ENCODE assay signal across 1 cellular context in the genomic region with DNA sequence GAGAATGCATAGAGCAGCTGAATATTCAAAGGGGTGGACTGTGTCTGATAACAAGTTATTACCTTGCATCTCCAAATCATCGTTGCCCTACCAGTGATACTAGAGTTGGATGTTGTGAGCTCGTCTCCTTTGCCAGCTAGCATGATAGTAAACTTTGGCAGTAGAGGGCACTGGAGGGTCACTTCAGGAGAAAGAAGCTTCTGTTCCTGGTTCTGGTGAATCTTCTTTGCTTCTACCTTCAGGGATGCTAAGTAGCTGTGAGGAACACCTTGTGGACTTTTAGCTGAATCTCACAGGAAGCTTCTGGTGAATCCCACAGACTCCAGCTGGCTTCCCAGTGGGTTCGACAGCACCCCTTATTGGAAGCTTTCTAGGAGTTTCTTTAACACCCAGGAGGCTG.
TF ChIP-seq lines count a peak whose summit lies in the region.

No MANE protein-coding gene starts in this region.

TF ChIP-seq in H1, 55 proteins besides CTCF, POLR2A, EP300 and RAD21:
- TF ChIP-seq, protein P1, sequence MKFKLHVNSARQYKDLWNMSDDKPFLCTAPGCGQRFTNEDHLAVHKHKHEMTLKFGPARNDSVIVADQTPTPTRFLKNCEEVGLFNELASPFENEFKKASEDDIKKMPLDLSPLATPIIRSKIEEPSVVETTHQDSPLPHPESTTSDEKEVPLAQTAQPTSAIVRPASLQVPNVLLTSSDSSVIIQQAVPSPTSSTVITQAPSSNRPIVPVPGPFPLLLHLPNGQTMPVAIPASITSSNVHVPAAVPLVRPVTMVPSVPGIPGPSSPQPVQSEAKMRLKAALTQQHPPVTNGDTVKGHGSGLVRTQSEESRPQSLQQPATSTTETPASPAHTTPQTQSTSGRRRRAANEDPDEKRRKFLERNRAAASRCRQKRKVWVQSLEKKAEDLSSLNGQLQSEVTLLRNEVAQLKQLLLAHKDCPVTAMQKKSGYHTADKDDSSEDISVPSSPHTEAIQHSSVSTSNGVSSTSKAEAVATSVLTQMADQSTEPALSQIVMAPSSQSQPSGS (IDR thresholded peaks at IDR 0.05; ENCODE audit: low read length), result no peak
- TF ChIP-seq TBP (IDR thresholded peaks at IDR 0.05; ENCODE audit: low read depth, low read length), result no peak
- TF ChIP-seq EGR1 (IDR thresholded peaks at IDR 0.05; ENCODE audit: borderline replicate concordance, low read depth, low read length), result no peak
- TF ChIP-seq SP4 (IDR thresholded peaks at IDR 0.05; ENCODE audit: low read length), result no peak
